Comparison of ENCODE assay signal across 13 cellular contexts in genomic region chr6:22882581-22882980, GRCh38.
A peak's percentile ranks its signal among the peaks of the same experiment; 100 is the strongest.
DNase-seq lines count a peak whose midpoint lies in the region; TF ChIP-seq lines count a peak whose summit lies in the region.
"Had no signal": no experiment of that assay in that cellular context is flagged by ENCODE, and none has a peak within 500 bp of the region (broad histone marks: within the 10 kb centered on the region; RNA-seq: fewer than 3 reads in every experiment).

No MANE protein-coding gene starts in this region.

- H3K4me3 ChIP-seq in adipocyte (ENCODE audit: low read length), result no peak overlapping the region
- no peak overlapping the region for H3K4me3 ChIP-seq in fibroblast of mammary gland (ENCODE audit: control insufficient read depth, low read depth, low read length)
- no peak overlapping the region for H3K4me3 ChIP-seq in smooth muscle cell
- H3K4me3 ChIP-seq: BLaER1 treated with 17β-estradiol and CSF1 and Interleukin-3, amounts not matched to agents 10 nM and 100 nM had no signal

- peak overlapping the region; percentile 45 for H3K4me2 ChIP-seq in smooth muscle cell
- H3K4me2 ChIP-seq: BLaER1 treated with 17β-estradiol and CSF1 and Interleukin-3, amounts not matched to agents 10 nM and 100 nM had no signal

- H3F3A ChIP-seq in smooth muscle cell (ENCODE audit: low read depth), result peaks cover 15% of the 10 kb centered on the region

- H3K27ac ChIP-seq in smooth muscle cell (ENCODE audit: low read depth), result peak overlapping the region; percentile 96
- H3K27ac ChIP-seq: BLaER1 treated with 17β-estradiol and CSF1 and Interleukin-3, amounts not matched to agents 10 nM and 100 nM had no signal

- no peaks in the 10 kb centered on the region for H3K27me3 ChIP-seq in adipocyte (replicated peaks; ENCODE audit: control insufficient read depth, insufficient read depth, low read length)
- no peaks in the 10 kb centered on the region for H3K27me3 ChIP-seq in smooth muscle cell (ENCODE audit: low read depth)
- H3K27me3 ChIP-seq: BLaER1 treated with 17β-estradiol and CSF1 and Interleukin-3, amounts not matched to agents 10 nM and 100 nM had no signal

- H3K9ac ChIP-seq in adipocyte (ENCODE audit: low read length) (no peak overlapping the region), smooth muscle cell (ENCODE audit: low read depth) (no peak overlapping the region)
- H3K9ac ChIP-seq: BLaER1 treated with 17β-estradiol and CSF1 and Interleukin-3, amounts not matched to agents 10 nM and 100 nM had no signal

- H3K36me3 ChIP-seq in adipocyte (ENCODE audit: control insufficient read depth, insufficient read depth, low read length, severe bottlenecking), result no peaks in the 10 kb centered on the region
- no peaks in the 10 kb centered on the region for H3K36me3 ChIP-seq in smooth muscle cell (ENCODE audit: low read depth)
- H3K36me3 ChIP-seq: BLaER1 treated with 17β-estradiol and CSF1 and Interleukin-3, amounts not matched to agents 10 nM and 100 nM had no signal

- H2AFZ ChIP-seq in smooth muscle cell (ENCODE audit: low read depth), result peak overlapping the region; percentile 49

- DNase-seq in EH (ENCODE audit: low read depth) (peak; percentile 6), adipocyte (ENCODE audit: low read depth) (peak; percentile 22), fibroblast of mammary gland (ENCODE audit: low read depth) (peak; percentile 18), smooth muscle cell (lab: John Stamatoyannopoulos, UW; ENCODE audit: unreplicated experiment) (no peak), SKM-1 treated with dmso at 0.1 percent for 144 hours (lab: John Stamatoyannopoulos, UW; ENCODE audit: unreplicated experiment) (no peak), UCSD-AML1 (lab: John Stamatoyannopoulos, UW; ENCODE audit: unreplicated experiment) (no peak)
- DNase-seq in activated CD4-positive, alpha-beta T cell treated with anti-CD3 and anti-CD28 coated beads for 4 hours, result no peak
- DNase-seq: CD8-positive, alpha-beta T cell; KBM-7; NCI-H187 treated with DMSO at 0.1 percent for 48 hours; NCI-H226; NCI-H524 had no signal

- 53% methylated on average over 2 of the region's 2 CpGs for whole genome bisulfite sequencing in smooth muscle cell (ENCODE audit: low lambda C conversion rate)

- H3K4me1 ChIP-seq in adipocyte (ENCODE audit: control insufficient read depth, insufficient read depth, low read length) (peaks cover 29% of the 10 kb centered on the region), smooth muscle cell (ENCODE audit: low read depth) (peaks cover 34% of the 10 kb centered on the region)
- H3K4me1 ChIP-seq: BLaER1 treated with 17β-estradiol and CSF1 and Interleukin-3, amounts not matched to agents 10 nM and 100 nM had no signal

- H3K9me3 ChIP-seq in adipocyte (ENCODE audit: control insufficient read depth, low read length) (no peaks in the 10 kb centered on the region), smooth muscle cell (replicated peaks; ENCODE audit: low read depth) (no peaks in the 10 kb centered on the region)
- H3K9me3 ChIP-seq: BLaER1 treated with 17β-estradiol and CSF1 and Interleukin-3, amounts not matched to agents 10 nM and 100 nM had no signal

- TF ChIP-seq CTCF in fibroblast of mammary gland (conservative IDR thresholded peaks at IDR 0.05; ENCODE audit: control insufficient read depth, insufficient read depth, low read depth, low read length) (no peak), smooth muscle cell (IDR thresholded peaks at IDR 0.05; ENCODE audit: borderline replicate concordance, insufficient read depth, poor library complexity, severe bottlenecking) (no peak)

- H4K20me1 ChIP-seq in smooth muscle cell (ENCODE audit: low read depth), result no peaks in the 10 kb centered on the region
- H4K20me1 ChIP-seq: BLaER1 treated with 17β-estradiol and CSF1 and Interleukin-3, amounts not matched to agents 10 nM and 100 nM had no signal

- no peaks in the 10 kb centered on the region for H3K79me2 ChIP-seq in smooth muscle cell (ENCODE audit: low read depth)

Comparison
In these comparisons a context has a peak if more than half of its experiments do, and no peak if none do; other contexts are left out.
1. DNase-seq: peak in EH (single experiment), adipocyte (single experiment) and fibroblast of mammary gland (single experiment); none in smooth muscle cell (single experiment), SKM-1 treated with dmso at 0.1 percent for 144 hours (single experiment), UCSD-AML1 (single experiment) and activated CD4-positive, alpha-beta T cell treated with anti-CD3 and anti-CD28 coated beads for 4 hours (0 of 2).